In the genomic region with DNA sequence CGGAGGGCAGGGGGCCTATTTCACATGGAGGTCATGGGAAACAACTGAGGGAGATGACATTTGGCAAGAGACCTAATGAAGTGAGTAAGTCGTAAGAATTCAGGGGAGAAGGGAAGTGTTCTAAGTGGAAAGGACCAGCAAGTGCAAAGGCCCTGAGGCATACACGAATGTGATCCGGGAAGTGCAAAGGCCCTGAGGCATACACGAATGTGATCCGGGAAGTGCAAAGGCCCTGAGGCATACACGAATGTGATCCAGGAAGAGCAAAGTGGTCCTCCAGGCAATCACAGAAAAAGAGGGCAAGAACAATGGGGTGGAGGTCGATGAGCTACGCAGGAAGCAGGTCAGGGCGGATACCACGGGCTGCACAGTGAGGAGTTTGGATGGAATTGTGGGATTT, we compare ENCODE assay signal across 6 cellular contexts.
"Had no signal": no experiment of that assay in that cellular context is flagged by ENCODE, and none has a peak within 500 bp of the region (broad histone marks: within the 10 kb centered on the region; RNA-seq: fewer than 3 reads in every experiment).

No MANE protein-coding gene starts in this region.

- H3K4me2 ChIP-seq: GM23338 had no signal

- H3K4me3 ChIP-seq: GM23338, HAP-1 had no signal

- H3K9me3 ChIP-seq: HAP-1 had no signal

- DNase-seq: H7, KG1 had no signal

- H3K36me3 ChIP-seq: HAP-1 had no signal

- ATAC-seq: GM23338, HCT116 had no signal

- FAIRE-seq: HTR-8/SVneo had no signal

- H3K4me1 ChIP-seq: HAP-1 had no signal

- H2AFZ ChIP-seq: GM23338 had no signal
